In genomic region chr2:162888641-162889040, GRCh38 we compare ENCODE assay signal across 20 cellular contexts. TPM values are rescaled to one million over a fixed set of nuclear protein-coding genes. Genes with fewer than 3 reads are reported as not detected.
DNase-seq lines count a peak whose midpoint lies in the region; ATAC-seq and TF ChIP-seq lines count a peak whose summit lies in the region.
"Had no signal": no experiment of that assay in that cellular context is flagged by ENCODE, and none has a peak within 500 bp of the region (broad histone marks: within the 10 kb centered on the region; RNA-seq: fewer than 3 reads in every experiment).

No MANE protein-coding gene starts in this region.

- no peaks in the 10 kb centered on the region for H3K4me1 Mint-ChIP-seq in Calu3 (ENCODE audit: low read depth, unreplicated experiment)
- H3K4me1 Mint-ChIP-seq in T-helper 2 cell treated with Interferon-gamma antibody and Interleukin-4, amounts not matched to agents 5 μg/mL and 100 μg/mL, for 36 hours (ENCODE audit: low read depth), result peaks cover 2% of the 10 kb centered on the region
- H3K4me1 Mint-ChIP-seq: activated naive CD4-positive, alpha-beta T cell treated with anti-CD3 and anti-CD28 coated beads, Interleukin-2, amount 50 U/mL, for 24 hours had no signal

- no TSS peak for BruUV-seq in Calu3 (replicated peaks; lab: Mats Ljungman, UMichigan)

- H3K4me3 Mint-ChIP-seq in Calu3 (ENCODE audit: low read depth, unreplicated experiment), result no peak overlapping the region
- H3K4me3 Mint-ChIP-seq in T-helper 2 cell treated with Interferon-gamma antibody and Interleukin-4, amounts not matched to agents 5 μg/mL and 100 μg/mL, for 36 hours, result no peak overlapping the region
- H3K4me3 Mint-ChIP-seq: activated naive CD4-positive, alpha-beta T cell treated with anti-CD3 and anti-CD28 coated beads, Interleukin-2, amount 50 U/mL, for 24 hours had no signal

- no peaks in the 10 kb centered on the region for H3K36me3 Mint-ChIP-seq in Calu3 (ENCODE audit: insufficient read depth, unreplicated experiment)
- H3K36me3 Mint-ChIP-seq in T-helper 2 cell treated with Interferon-gamma antibody and Interleukin-4, amounts not matched to agents 5 μg/mL and 100 μg/mL, for 36 hours (ENCODE audit: low read depth), result no peaks in the 10 kb centered on the region
- H3K36me3 Mint-ChIP-seq: activated naive CD4-positive, alpha-beta T cell treated with anti-CD3 and anti-CD28 coated beads, Interleukin-2, amount 50 U/mL, for 24 hours had no signal

- intact Hi-C loops in Calu3 (cut with micrococcal nuclease; ENCODE audit: unreplicated experiment), result no loop called here

- CTCF ChIA-PET in Calu3 (lab: Charles Lee), result no interaction called here

- TF ChIP-seq CTCF in Calu3 (IDR thresholded peaks at IDR 0.05; ENCODE audit: unreplicated experiment), result no peak

- DNase-seq in COR-L47 (lab: John Stamatoyannopoulos, UW) (peak; percentile 35), NCI-H2081 treated with DMSO at 0.1 percent for 48 hours (lab: John Stamatoyannopoulos, UW) (peak; percentile 11), dermis blood vessel endothelial cell (peak; percentile 37), hippocampal formation (lab: John Stamatoyannopoulos, UW) (no peak), mucosa of gallbladder (ENCODE audit: low spot score) (no peak), Calu3 (no peak)
- no peak for DNase-seq in T-helper 2 cell treated with Interferon-gamma antibody and Interleukin-4, amounts not matched to agents 5 μg/mL and 100 μg/mL, for 36 hours (ENCODE audit: low spot score)
- DNase-seq: activated CD8-positive, alpha-beta memory T cell treated with anti-CD3 and anti-CD28 coated beads, Interleukin-2, amount 50 U/mL, for 4 hours; BE2C; caudate nucleus; heart left ventricle; left ventricle myocardium superior; NCI-H526 treated with DMSO at 0.1 percent for 48 hours; SHP77 treated with DMSO at 0.1 percent for 48 hours; sigmoid colon; stimulated activated naive CD8-positive, alpha-beta T cell treated with anti-CD3 and anti-CD28 coated beads, Interleukin-15, Interleukin-2, amounts not matched to agents 100 U/mL and 50 U/mL, for 24 hours had no signal

- peak; percentile 46 for ATAC-seq in HG03280 (IDR thresholded peaks at IDR 0.05; ENCODE audit: unreplicated experiment)
- ATAC-seq: heart left ventricle; left ventricle myocardium superior; stimulated activated naive CD8-positive, alpha-beta T cell treated with anti-CD3 and anti-CD28 coated beads, Interleukin-15, Interleukin-2, amounts not matched to agents 100 U/mL and 50 U/mL, for 24 hours had no signal

- no peaks in the 10 kb centered on the region for H3K9me3 Mint-ChIP-seq in Calu3 (ENCODE audit: low read depth, unreplicated experiment)
- H3K9me3 Mint-ChIP-seq in T-helper 2 cell treated with Interferon-gamma antibody and Interleukin-4, amounts not matched to agents 5 μg/mL and 100 μg/mL, for 36 hours, result no peaks in the 10 kb centered on the region
- H3K9me3 Mint-ChIP-seq: activated naive CD4-positive, alpha-beta T cell treated with anti-CD3 and anti-CD28 coated beads, Interleukin-2, amount 50 U/mL, for 24 hours had no signal

- H3K27me3 Mint-ChIP-seq in Calu3 (ENCODE audit: unreplicated experiment), result no peaks in the 10 kb centered on the region
- H3K27me3 Mint-ChIP-seq in T-helper 2 cell treated with Interferon-gamma antibody and Interleukin-4, amounts not matched to agents 5 μg/mL and 100 μg/mL, for 36 hours (ENCODE audit: low read depth), result no peaks in the 10 kb centered on the region
- H3K27me3 Mint-ChIP-seq: activated naive CD4-positive, alpha-beta T cell treated with anti-CD3 and anti-CD28 coated beads, Interleukin-2, amount 50 U/mL, for 24 hours had no signal

- no peak overlapping the region for H3K27ac Mint-ChIP-seq in Calu3 (ENCODE audit: unreplicated experiment)
- no peak overlapping the region for H3K27ac Mint-ChIP-seq in T-helper 2 cell treated with Interferon-gamma antibody and Interleukin-4, amounts not matched to agents 5 μg/mL and 100 μg/mL, for 36 hours
- H3K27ac Mint-ChIP-seq: activated naive CD4-positive, alpha-beta T cell treated with anti-CD3 and anti-CD28 coated beads, Interleukin-2, amount 50 U/mL, for 24 hours had no signal

RNA-seq across cellular contexts. Expression of gene KCNH7, which starts 50.1 kb away (rescaled TPM):
- not detected in 2 replicates for total RNA-seq in dermis blood vessel endothelial cell
- 0.12 TPM for total RNA-seq in mucosa of gallbladder
- total RNA-seq in Calu3 (2022), result 0.45 and 0.69 TPM in 2 replicates
- total RNA-seq: Daoy, left ventricle myocardium superior, vagina had no signal

Comparison
In these comparisons a context has a peak if more than half of its experiments do, and no peak if none do; other contexts are left out.
1. DNase-seq: peak in COR-L47 (single experiment), NCI-H2081 treated with DMSO at 0.1 percent for 48 hours (single experiment) and dermis blood vessel endothelial cell (single experiment); none in hippocampal formation (0 of 2), mucosa of gallbladder (single experiment), Calu3 (single experiment) and T-helper 2 cell treated with Interferon-gamma antibody and Interleukin-4, amounts not matched to agents 5 μg/mL and 100 μg/mL, for 36 hours (single experiment).